In genomic region chr19:49570138-49570856, GRCh38 we compare ENCODE assay signal across 8 cellular contexts. TPM values are rescaled to one million over a fixed set of nuclear protein-coding genes. Genes with fewer than 3 reads are reported as not detected.
DNase-seq lines count a peak whose midpoint lies in the region; ATAC-seq, FAIRE-seq and TF ChIP-seq lines count a peak whose summit lies in the region.

No MANE protein-coding gene starts in this region.

- no peak overlapping the region for H3K27ac ChIP-seq in HL-60 (replicated peaks)
- H3K27ac ChIP-seq in endothelial cell of umbilical vein (ENCODE audit: insufficient read depth, low read depth, low read length): no peak overlapping the region
- peak overlapping the region; percentile 15 to 68 for H3K27ac ChIP-seq in uterus

- peaks cover 6% of the 10 kb centered on the region for H3K36me3 Mint-ChIP-seq in Calu3 (ENCODE audit: insufficient read depth, unreplicated experiment)
- peaks cover 19% of the 10 kb centered on the region for H3K36me3 Mint-ChIP-seq in activated CD4-positive, alpha-beta T cell treated with anti-CD3 and anti-CD28 coated beads, Interleukin-2, amount 10 ng/mL, durations not matched to agents 24 days and 14 days (ENCODE audit: low read depth)

- DNase-seq in Calu3 (peak; percentile 74), HL-60 (ENCODE audit: low read depth in 1 of 2, low spot score in 1 of 2) (peak; percentile 57 to 78), NCI-H748 (lab: John Stamatoyannopoulos, UW; ENCODE audit: unreplicated experiment) (peak; percentile 85), endothelial cell of umbilical vein (ENCODE audit: low read depth, low spot score) (peak; percentile 80), mucosa of descending colon (peak in 2 of 3 donors; percentile 46 to 89), uterus (peak; percentile 43 to 75), middle frontal gyrus (ENCODE audit: extremely low spot score, low spot score) (no peak)
- DNase-seq in activated CD4-positive, alpha-beta T cell treated with anti-CD3 and anti-CD28 coated beads, Interleukin-2, amount 10 ng/mL, durations not matched to agents 24 days and 14 days: peak; percentile 93

- H3K36me3 ChIP-seq in endothelial cell of umbilical vein (ENCODE audit: control insufficient read depth in 2 of 2, extremely low read depth in 1 of 2, insufficient read depth in 2 of 2, low read length in 2 of 2): peaks cover 2 to 9% of the 10 kb centered on the region in 2 experiments
- no peaks in the 10 kb centered on the region for H3K36me3 ChIP-seq in mucosa of descending colon (ENCODE audit: low read depth)
- H3K36me3 ChIP-seq in uterus: no peaks in the 10 kb centered on the region

- no peaks in the 10 kb centered on the region for H3K27me3 ChIP-seq in HL-60 (ENCODE audit: insufficient read depth, poor library complexity, severe bottlenecking)
- no peaks in the 10 kb centered on the region for H3K27me3 ChIP-seq in endothelial cell of umbilical vein (ENCODE audit: control insufficient read depth in 2 of 2, insufficient read depth in 2 of 2, low read length in 2 of 2)
- no peaks in the 10 kb centered on the region for H3K27me3 ChIP-seq in uterus

- dilution Hi-C loops in endothelial cell of umbilical vein (cut with MboI; ENCODE audit: extremely low pct_ligation_motif_present, low sequenced_read_pairs): no loop called here

- no peak overlapping the region for H3K4me2 ChIP-seq in endothelial cell of umbilical vein (ENCODE audit: insufficient read depth, low read length)

- TF ChIP-seq CTCF in Calu3 (IDR thresholded peaks at IDR 0.05; ENCODE audit: unreplicated experiment) (peak; percentile 98), HL-60 (IDR thresholded peaks at IDR 0.05; ENCODE audit: insufficient read depth, low read length) (peak; percentile 98), endothelial cell of umbilical vein (IDR thresholded peaks at IDR 0.05; ENCODE audit: extremely low read depth in 1 of 2, insufficient read depth in 1 of 2, low read depth in 1 of 2, low read length in 2 of 2) (peak; percentile 94 to 99), mucosa of descending colon (IDR thresholded peaks at IDR 0.05) (peak; percentile 83), uterus (IDR thresholded peaks at IDR 0.05) (peak; percentile 94 to 98 (median 96))

- no peak overlapping the region for H3K9ac ChIP-seq in endothelial cell of umbilical vein (replicated peaks; ENCODE audit: extremely low read depth, insufficient read depth, low read length)

- H3K4me3 ChIP-seq in HL-60 (replicated peaks; ENCODE audit: insufficient read depth, low read length) (no peak overlapping the region), endothelial cell of umbilical vein (replicated peaks in 1 of 3; ENCODE audit: insufficient read depth in 1 of 3, low read depth in 1 of 3, low read length in 3 of 3) (no peak overlapping the region), mucosa of descending colon (no peak overlapping the region), uterus (no peak overlapping the region)

- no TSS peak for BruUV-seq in Calu3 (replicated peaks; lab: Mats Ljungman, UMichigan)
- BruUV-seq in endothelial cell of umbilical vein (replicated peaks; lab: Mats Ljungman, UMichigan): no TSS peak

- CTCF ChIA-PET in Calu3 (lab: Charles Lee) (interaction anchor here (0.6 to 2.7 kb wide), 22 partner anchors 8 to 577 kb away, joined by 3 to 25 read pairs (median 4); partner anchors contain the start of genes GYS1, NOSIP, PRR12 and PRRG2), endothelial cell of umbilical vein (lab: Charles Lee) (interaction anchor here (0.6 to 4.6 kb wide), 37 partner anchors 10 to 110 kb away, joined by 3 to 51 read pairs (median 4); partner anchors contain the start of genes FCGRT, NOSIP, PRMT1 and PRRG2)

- H4K20me1 ChIP-seq in endothelial cell of umbilical vein (replicated peaks; ENCODE audit: control insufficient read depth, extremely low read depth, insufficient read depth, low read length): no peaks in the 10 kb centered on the region

- H2AFZ ChIP-seq in endothelial cell of umbilical vein (ENCODE audit: low read depth, low read length): no peak overlapping the region

- TF ChIP-seq POLR2A in endothelial cell of umbilical vein (IDR thresholded peaks at IDR 0.05; ENCODE audit: low read depth, low read length) (no peak), uterus (IDR thresholded peaks at IDR 0.05) (no peak)

- H3K9me3 Mint-ChIP-seq in Calu3 (ENCODE audit: low read depth, unreplicated experiment): no peaks in the 10 kb centered on the region
- no peaks in the 10 kb centered on the region for H3K9me3 Mint-ChIP-seq in activated CD4-positive, alpha-beta T cell treated with anti-CD3 and anti-CD28 coated beads, Interleukin-2, amount 10 ng/mL, durations not matched to agents 24 days and 14 days

- POLR2A ChIA-PET in endothelial cell of umbilical vein (lab: Charles Lee): interaction anchor here (0.6 to 1.0 kb wide), 4 partner anchors 10 to 95 kb away, joined by 3 to 12 read pairs (median 4); partner anchors contain the start of genes BCL2L12, IRF3, NOSIP and RCN3

- H3K79me2 ChIP-seq in endothelial cell of umbilical vein (ENCODE audit: control insufficient read depth, insufficient read depth, low read length): peaks cover 47% of the 10 kb centered on the region

- no peaks in the 10 kb centered on the region for H3K27me3 Mint-ChIP-seq in Calu3 (ENCODE audit: unreplicated experiment)
- H3K27me3 Mint-ChIP-seq in activated CD4-positive, alpha-beta T cell treated with anti-CD3 and anti-CD28 coated beads, Interleukin-2, amount 10 ng/mL, durations not matched to agents 24 days and 14 days: no peaks in the 10 kb centered on the region

- ATAC-seq in mucosa of descending colon: peak; percentile 73

- H3K4me1 Mint-ChIP-seq in Calu3 (ENCODE audit: low read depth, unreplicated experiment): peaks cover 10% of the 10 kb centered on the region
- peaks cover 50% of the 10 kb centered on the region for H3K4me1 Mint-ChIP-seq in activated CD4-positive, alpha-beta T cell treated with anti-CD3 and anti-CD28 coated beads, Interleukin-2, amount 10 ng/mL, durations not matched to agents 24 days and 14 days

- intact Hi-C loops in Calu3 (cut with micrococcal nuclease; ENCODE audit: unreplicated experiment): loop anchor here (1.0 to 5.0 kb wide), 3 partner anchors 64 to 178 kb away; no protein-coding TSS in a partner anchor
- intact Hi-C loops in activated CD4-positive, alpha-beta T cell treated with anti-CD3 and anti-CD28 coated beads, Interleukin-2, amount 10 ng/mL, durations not matched to agents 24 days and 14 days (cut with micrococcal nuclease): loop anchor here (1.0 to 2.0 kb wide), 5 partner anchors 10 to 109 kb away; no protein-coding TSS in a partner anchor
- intact Hi-C loops in endothelial cell of umbilical vein (cut with micrococcal nuclease): loop anchor here (1.0 to 2.0 kb wide), 3 partner anchors 15 to 67 kb away; no protein-coding TSS in a partner anchor
- intact Hi-C loops in mucosa of descending colon (cut with DNase I, micrococcal nuclease): no loop called here
- intact Hi-C loops in uterus (cut with DNase I; ENCODE audit: low total_unique reads): no loop called here

- H3K9me3 ChIP-seq in endothelial cell of umbilical vein (replicated peaks; ENCODE audit: control insufficient read depth, insufficient read depth, low read length): no peaks in the 10 kb centered on the region
- H3K9me3 ChIP-seq in mucosa of descending colon: no peaks in the 10 kb centered on the region
- H3K9me3 ChIP-seq in uterus: no peaks in the 10 kb centered on the region

- no peaks in the 10 kb centered on the region for H3K9me1 ChIP-seq in endothelial cell of umbilical vein (replicated peaks; ENCODE audit: control insufficient read depth, extremely low read depth, insufficient read depth, low read length)

- H3K4me3 Mint-ChIP-seq in Calu3 (ENCODE audit: low read depth, unreplicated experiment): no peak overlapping the region
- H3K4me3 Mint-ChIP-seq in activated CD4-positive, alpha-beta T cell treated with anti-CD3 and anti-CD28 coated beads, Interleukin-2, amount 10 ng/mL, durations not matched to agents 24 days and 14 days: peak overlapping the region; percentile 56

- H3K4me1 ChIP-seq in endothelial cell of umbilical vein (ENCODE audit: control insufficient read depth, extremely low read depth, insufficient read depth, low read length): no peaks in the 10 kb centered on the region
- peaks cover 57% of the 10 kb centered on the region for H3K4me1 ChIP-seq in mucosa of descending colon (ENCODE audit: low read depth)
- H3K4me1 ChIP-seq in uterus: peaks cover 4 to 12% of the 10 kb centered on the region in 2 donors

- peak; percentile 97 for FAIRE-seq in endothelial cell of umbilical vein (lab: Jason Lieb, UNC)

- H3K27ac Mint-ChIP-seq in Calu3 (ENCODE audit: unreplicated experiment): no peak overlapping the region
- peak overlapping the region; percentile 77 for H3K27ac Mint-ChIP-seq in activated CD4-positive, alpha-beta T cell treated with anti-CD3 and anti-CD28 coated beads, Interleukin-2, amount 10 ng/mL, durations not matched to agents 24 days and 14 days

RNA-seq across cellular contexts. Expression of gene NOSIP, which starts 10.1 kb away (rescaled TPM):
- total RNA-seq in Calu3 (2022): 76.9 and 81.2 TPM in 2 replicates
- 66.1 and 68.5 TPM in 2 replicates for total RNA-seq in activated CD4-positive, alpha-beta T cell treated with anti-CD3 and anti-CD28 coated beads, Interleukin-2, amount 10 ng/mL, durations not matched to agents 24 days and 14 days
- 77.5 and 79.8 TPM in 2 replicates for total RNA-seq in endothelial cell of umbilical vein
- 128 and 199 TPM in 2 replicates for polyA plus RNA-seq in endothelial cell of umbilical vein
- polyA plus RNA-seq in endothelial cell of umbilical vein (2011; cell fraction: cytosol; rRNA removed): 127 and 148 TPM in 2 replicates
- 96.2 and 134 TPM in 2 replicates for polyA plus RNA-seq in endothelial cell of umbilical vein (2011; cell fraction: nucleus; rRNA removed)
- 106 and 132 TPM in 2 replicates for polyA plus RNA-seq in endothelial cell of umbilical vein (2012)
- 81.8 and 82.4 TPM in 2 replicates for polyA minus RNA-seq in endothelial cell of umbilical vein
- 70.6 TPM for polyA minus RNA-seq in endothelial cell of umbilical vein (2011; cell fraction: cytosol; rRNA and poly(A)+ RNA removed)
- 19.5 and 30.8 TPM in 2 replicates for polyA minus RNA-seq in endothelial cell of umbilical vein (2011; cell fraction: nucleus; rRNA and poly(A)+ RNA removed)
- total RNA-seq in mucosa of descending colon: 10 to 100 TPM; 59.2 to 72.5 (median 66.3) TPM
- 100 to 1,000 TPM in 1 of 4 donors, 10 to 100 TPM in 3; 29.0 to 347 (median 65.4) TPM for total RNA-seq in uterus

RNA-seq across cellular contexts. Expression of gene PRRG2, which starts 10.8 kb away (rescaled TPM):
- 19.0 and 22.1 TPM in 2 replicates for total RNA-seq in Calu3 (2022)
- total RNA-seq in activated CD4-positive, alpha-beta T cell treated with anti-CD3 and anti-CD28 coated beads, Interleukin-2, amount 10 ng/mL, durations not matched to agents 24 days and 14 days: 0.56 and 1.0 TPM in 2 replicates
- 1.5 and 2.6 TPM in 2 replicates for total RNA-seq in endothelial cell of umbilical vein
- 2.9 and 3.0 TPM in 2 replicates for polyA plus RNA-seq in endothelial cell of umbilical vein
- 1.5 and 2.8 TPM in 2 replicates for polyA plus RNA-seq in endothelial cell of umbilical vein (2011; cell fraction: cytosol; rRNA removed)
- 1.3 and 2.4 TPM in 2 replicates for polyA plus RNA-seq in endothelial cell of umbilical vein (2011; cell fraction: nucleus; rRNA removed)
- 2.2 and 4.0 TPM in 2 replicates for polyA plus RNA-seq in endothelial cell of umbilical vein (2012)
- 0.62 and 2.1 TPM in 2 replicates for polyA minus RNA-seq in endothelial cell of umbilical vein
- 3.9 TPM for polyA minus RNA-seq in endothelial cell of umbilical vein (2011; cell fraction: cytosol; rRNA and poly(A)+ RNA removed)
- 1.0 and 2.4 TPM in 2 replicates for polyA minus RNA-seq in endothelial cell of umbilical vein (2011; cell fraction: nucleus; rRNA and poly(A)+ RNA removed)
- 10 to 100 TPM in 2 of 3 donors, 1 to 10 TPM in 1; 9.1 to 25.1 (median 18.9) TPM for total RNA-seq in mucosa of descending colon
- 1 to 10 TPM in 1 of 4 donors, under 1 TPM in 1, not detected in 2; 0.95 to 1.4 TPM for total RNA-seq in uterus

RNA-seq across cellular contexts. Expression of gene PRR12, which starts 20.7 kb away (rescaled TPM):
- total RNA-seq in Calu3 (2022) (51.4 and 53.0 TPM in 2 replicates), endothelial cell of umbilical vein (35.6 and 37.0 TPM in 2 replicates), mucosa of descending colon (10 to 100 TPM; 24.2 to 37.3 (median 26.2) TPM), uterus (10 to 100 TPM in 2 of 4 donors, 1 to 10 TPM in 2; 2.6 to 63.1 (median 8.6) TPM)
- total RNA-seq in activated CD4-positive, alpha-beta T cell treated with anti-CD3 and anti-CD28 coated beads, Interleukin-2, amount 10 ng/mL, durations not matched to agents 24 days and 14 days: 31.1 and 32.7 TPM in 2 replicates
- polyA plus RNA-seq in endothelial cell of umbilical vein: 1.6 and 1.9 TPM in 2 replicates
- 2.3 and 2.7 TPM in 2 replicates for polyA plus RNA-seq in endothelial cell of umbilical vein (2011; cell fraction: cytosol; rRNA removed)
- polyA plus RNA-seq in endothelial cell of umbilical vein (2011; cell fraction: nucleus; rRNA removed): 6.5 and 7.1 TPM in 2 replicates
- 9.6 and 15.0 TPM in 2 replicates for polyA plus RNA-seq in endothelial cell of umbilical vein (2012)
- 1.9 and 2.5 TPM in 2 replicates for polyA minus RNA-seq in endothelial cell of umbilical vein
- polyA minus RNA-seq in endothelial cell of umbilical vein (2011; cell fraction: cytosol; rRNA and poly(A)+ RNA removed): 7.4 TPM
- polyA minus RNA-seq in endothelial cell of umbilical vein (2011; cell fraction: nucleus; rRNA and poly(A)+ RNA removed): 3.0 and 7.4 TPM in 2 replicates

RNA-seq across cellular contexts. Expression of gene RCN3, which starts 42.5 kb away (rescaled TPM):
- 5.0 and 7.6 TPM in 2 replicates for total RNA-seq in Calu3 (2022)
- total RNA-seq in activated CD4-positive, alpha-beta T cell treated with anti-CD3 and anti-CD28 coated beads, Interleukin-2, amount 10 ng/mL, durations not matched to agents 24 days and 14 days: 2.0 and 4.3 TPM in 2 replicates
- total RNA-seq in endothelial cell of umbilical vein: 94.4 and 96.1 TPM in 2 replicates
- polyA plus RNA-seq in endothelial cell of umbilical vein: 52.7 and 68.3 TPM in 2 replicates
- polyA plus RNA-seq in endothelial cell of umbilical vein (2011; cell fraction: cytosol; rRNA removed): 33.7 and 37.1 TPM in 2 replicates
- polyA plus RNA-seq in endothelial cell of umbilical vein (2011; cell fraction: nucleus; rRNA removed): 27.1 and 34.4 TPM in 2 replicates
- 73.5 and 116 TPM in 2 replicates for polyA plus RNA-seq in endothelial cell of umbilical vein (2012)
- 18.1 and 19.8 TPM in 2 replicates for polyA minus RNA-seq in endothelial cell of umbilical vein
- not detected for polyA minus RNA-seq in endothelial cell of umbilical vein (2011; cell fraction: cytosol; rRNA and poly(A)+ RNA removed)
- 5.0 and 17.0 TPM in 2 replicates for polyA minus RNA-seq in endothelial cell of umbilical vein (2011; cell fraction: nucleus; rRNA and poly(A)+ RNA removed)
- total RNA-seq in mucosa of descending colon: 10 to 100 TPM; 28.5 to 42.2 (median 34.0) TPM
- 10 to 100 TPM; 14.3 to 71.1 (median 41.4) TPM for total RNA-seq in uterus

RNA-seq across cellular contexts. Expression of gene FCGRT, which starts 57.8 kb away (rescaled TPM):
- total RNA-seq in Calu3 (2022): 80.8 and 95.4 TPM in 2 replicates
- total RNA-seq in activated CD4-positive, alpha-beta T cell treated with anti-CD3 and anti-CD28 coated beads, Interleukin-2, amount 10 ng/mL, durations not matched to agents 24 days and 14 days: 0.99 and 1.1 TPM in 2 replicates
- total RNA-seq in endothelial cell of umbilical vein: 98.2 and 134 TPM in 2 replicates
- 197 and 215 TPM in 2 replicates for polyA plus RNA-seq in endothelial cell of umbilical vein
- polyA plus RNA-seq in endothelial cell of umbilical vein (2011; cell fraction: cytosol; rRNA removed): 103 and 152 TPM in 2 replicates
- polyA plus RNA-seq in endothelial cell of umbilical vein (2011; cell fraction: nucleus; rRNA removed): 205 and 270 TPM in 2 replicates
- polyA plus RNA-seq in endothelial cell of umbilical vein (2012): 107 and 161 TPM in 2 replicates
- 82.9 and 90.9 TPM in 2 replicates for polyA minus RNA-seq in endothelial cell of umbilical vein
- not detected for polyA minus RNA-seq in endothelial cell of umbilical vein (2011; cell fraction: cytosol; rRNA and poly(A)+ RNA removed)
- polyA minus RNA-seq in endothelial cell of umbilical vein (2011; cell fraction: nucleus; rRNA and poly(A)+ RNA removed): 20.5 and 29.6 TPM in 2 replicates
- total RNA-seq in mucosa of descending colon: 100 to 1,000 TPM; 308 to 537 (median 450) TPM
- 100 to 1,000 TPM; 151 to 226 (median 201) TPM for total RNA-seq in uterus

Comparison
In these comparisons a context has a peak if more than half of its experiments do, and no peak if none do; other contexts are left out.
1. H3K27ac ChIP-seq: peak in uterus (2 of 2); none in HL-60 (single experiment) and endothelial cell of umbilical vein (single experiment).
2. intact Hi-C loops: an anchor here in Calu3 (1.0 to 5.0 kb wide), activated CD4-positive, alpha-beta T cell treated with anti-CD3 and anti-CD28 coated beads, Interleukin-2, amount 10 ng/mL, durations not matched to agents 24 days and 14 days (1.0 to 2.0 kb wide) and endothelial cell of umbilical vein (1.0 to 2.0 kb wide); none called in mucosa of descending colon and uterus.
3. Peak in every context shown above with its lines, with median percentiles within 50 percentile points of each other: CTCF ChIP-seq.